Comparison of ENCODE assay signal across 11 cellular contexts in the genomic region with DNA sequence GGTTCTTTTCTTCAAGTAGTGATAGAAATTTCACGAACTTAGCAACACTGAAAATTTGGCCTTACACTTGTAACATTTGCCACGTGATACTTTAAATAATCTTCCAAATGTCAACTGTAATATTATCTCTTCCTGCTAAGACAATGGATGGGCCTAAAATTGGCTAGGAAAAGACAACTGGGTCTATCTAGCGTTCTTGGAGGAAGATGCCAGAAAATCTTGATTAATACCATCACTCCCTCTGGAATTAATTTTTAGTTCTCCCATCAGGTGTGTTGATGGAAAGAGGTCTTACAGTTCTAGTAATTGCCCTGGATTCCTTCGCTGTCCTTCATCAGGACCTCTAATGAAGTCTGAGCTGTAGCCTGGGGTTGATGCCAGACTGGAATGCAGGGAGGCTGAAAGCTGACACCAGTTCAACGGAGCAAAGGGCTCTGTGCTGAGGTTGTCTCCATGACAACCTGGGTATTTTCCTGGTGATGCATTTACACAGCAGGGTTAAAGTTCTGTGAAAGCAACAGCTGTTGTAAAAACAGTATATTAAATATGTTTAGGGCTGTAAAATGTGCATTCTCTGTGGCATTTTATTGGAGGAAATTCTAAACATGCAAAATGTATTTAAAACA.
A peak's percentile ranks its signal among the peaks of the same experiment; 100 is the strongest.
DNase-seq lines count a peak whose midpoint lies in the region; ATAC-seq, FAIRE-seq and TF ChIP-seq lines count a peak whose summit lies in the region.
"Had no signal": no experiment of that assay in that cellular context is flagged by ENCODE, and none has a peak within 500 bp of the region (broad histone marks: within the 10 kb centered on the region; RNA-seq: fewer than 3 reads in every experiment).

No MANE protein-coding gene starts in this region.

- no peaks in the 10 kb centered on the region for H3K9me3 ChIP-seq in pancreas
- H3K9me3 ChIP-seq in sigmoid colon: no peaks in the 10 kb centered on the region
- no peaks in the 10 kb centered on the region for H3K9me3 ChIP-seq in right atrium auricular region

- H3K79me2 ChIP-seq in GM23338 (replicated peaks; ENCODE audit: insufficient read depth): no peaks in the 10 kb centered on the region

- peak; percentile 100 for ATAC-seq in GM23338
- ATAC-seq in pancreas: peak; percentile 95 to 99 (median 98)
- ATAC-seq in HG02981 (IDR thresholded peaks at IDR 0.05; ENCODE audit: unreplicated experiment): no peak
- ATAC-seq: T-helper 17 cell had no signal

- 0 out of 2 replicates have a peak overlapping the region, but pooled peaks have one; percentile 8 for H3K4me2 ChIP-seq in GM23338

- H3K27me3 ChIP-seq in GM23338 (ENCODE audit: insufficient read depth) (no peaks in the 10 kb centered on the region), pancreas (no peaks in the 10 kb centered on the region), sigmoid colon (no peaks in the 10 kb centered on the region), right atrium auricular region (no peaks in the 10 kb centered on the region)

- TF ChIP-seq POLR2A in sigmoid colon (IDR thresholded peaks at IDR 0.05): no peak

- H3K9me2 ChIP-seq in GM23338 (ENCODE audit: insufficient read depth): no peaks in the 10 kb centered on the region

- H3F3A ChIP-seq in GM23338 (replicated peaks; ENCODE audit: low read depth): no peaks in the 10 kb centered on the region

- intact Hi-C loops in pancreas (cut with DNase I): no loop called here
- intact Hi-C loops in sigmoid colon (cut with DNase I): no loop called here

- H3K36me3 ChIP-seq in GM23338 (ENCODE audit: insufficient read depth) (no peaks in the 10 kb centered on the region), pancreas (no peaks in the 10 kb centered on the region), sigmoid colon (no peaks in the 10 kb centered on the region), right atrium auricular region (no peaks in the 10 kb centered on the region)

- no peaks in the 10 kb centered on the region for H3K27me3 Mint-ChIP-seq in GM23338 (ENCODE audit: insufficient read depth, low read depth, poor library complexity)

- no peak overlapping the region for H3K27ac Mint-ChIP-seq in GM23338
- H3K27ac Mint-ChIP-seq: T-helper 17 cell had no signal

- H3K27ac ChIP-seq in GM23338 (ENCODE audit: low read depth) (no peak overlapping the region), pancreas (peak overlapping the region in 3 of 4 donors; percentile 34 to 56 (median 48)), sigmoid colon (no peak overlapping the region), right atrium auricular region (no peak overlapping the region)
- H3K27ac ChIP-seq: HL-60 had no signal

- TF ChIP-seq EP300 in sigmoid colon (IDR thresholded peaks at IDR 0.05): no peak

- no peak for TF ChIP-seq CTCF in GM23338 (conservative IDR thresholded peaks at IDR 0.05; ENCODE audit: low read depth in 2 of 2)
- TF ChIP-seq CTCF in pancreas (IDR thresholded peaks at IDR 0.05): no peak
- no peak for TF ChIP-seq CTCF in sigmoid colon (IDR thresholded peaks at IDR 0.05)
- no peak for TF ChIP-seq CTCF in right atrium auricular region (IDR thresholded peaks at IDR 0.05)

- DNase-seq in GM23338 (ENCODE audit: low spot score): peak; percentile 95
- DNase-seq in NCI-H526 (lab: John Stamatoyannopoulos, UW): peak; percentile 82 to 89
- peak; percentile 97 for DNase-seq in fibroblast of gingiva (ENCODE audit: low read depth)
- peak in 5 of 6 donors; percentile 58 to 89 (median 76) for DNase-seq in pancreas
- DNase-seq in sigmoid colon: no peak
- DNase-seq in NCI-H187 (lab: John Stamatoyannopoulos, UW): no peak
- DNase-seq in right atrium auricular region (ENCODE audit: low spot score): no peak
- DNase-seq: T-helper 17 cell had no signal

- no peak for FAIRE-seq in pancreas (lab: Jason Lieb, UNC)

- no peaks in the 10 kb centered on the region for H3K36me3 Mint-ChIP-seq in GM23338 (ENCODE audit: low read depth)

- H3K4me3 Mint-ChIP-seq in GM23338: no peak overlapping the region
- H3K4me3 Mint-ChIP-seq: central memory CD8-positive, alpha-beta T cell; T-helper 17 cell had no signal

- no peaks in the 10 kb centered on the region for H3K9me3 Mint-ChIP-seq in GM23338

- H3K4me3 ChIP-seq in GM23338: no peak overlapping the region
- H3K4me3 ChIP-seq in pancreas: no peak overlapping the region
- H3K4me3 ChIP-seq in sigmoid colon: no peak overlapping the region
- H3K4me3 ChIP-seq in right atrium auricular region: no peak overlapping the region

- H2AFZ ChIP-seq in GM23338: no peak overlapping the region

- H3K4me1 ChIP-seq in GM23338 (ENCODE audit: insufficient read depth) (0 out of 2 replicates have a peak, but pooled peaks cover under 1% of the 10 kb centered on the region), pancreas (peaks cover 7 to 18% (median 12%) of the 10 kb centered on the region in 3 donors), sigmoid colon (no peaks in the 10 kb centered on the region), right atrium auricular region (no peaks in the 10 kb centered on the region)

- no peaks in the 10 kb centered on the region for H4K20me1 ChIP-seq in GM23338 (replicated peaks; ENCODE audit: insufficient read depth)

- 18 to 23% methylated on average over 5 of the region's 5 CpGs for WGBS in pancreas, 2 donors
- 17 to 38% methylated on average over 5 of the region's 5 CpGs for WGBS in sigmoid colon, 2 donors

- H3K4me1 Mint-ChIP-seq in GM23338: peaks cover 13% of the 10 kb centered on the region
- H3K4me1 Mint-ChIP-seq: central memory CD8-positive, alpha-beta T cell; T-helper 17 cell had no signal

TF ChIP-seq in GM23338, 12 proteins besides CTCF, POLR2A, EP300 and RAD21:
- TF ChIP-seq EZH2phosphoT487 (IDR thresholded peaks at IDR 0.05; ENCODE audit: unreplicated experiment): no peak
- TF ChIP-seq, protein P1, sequence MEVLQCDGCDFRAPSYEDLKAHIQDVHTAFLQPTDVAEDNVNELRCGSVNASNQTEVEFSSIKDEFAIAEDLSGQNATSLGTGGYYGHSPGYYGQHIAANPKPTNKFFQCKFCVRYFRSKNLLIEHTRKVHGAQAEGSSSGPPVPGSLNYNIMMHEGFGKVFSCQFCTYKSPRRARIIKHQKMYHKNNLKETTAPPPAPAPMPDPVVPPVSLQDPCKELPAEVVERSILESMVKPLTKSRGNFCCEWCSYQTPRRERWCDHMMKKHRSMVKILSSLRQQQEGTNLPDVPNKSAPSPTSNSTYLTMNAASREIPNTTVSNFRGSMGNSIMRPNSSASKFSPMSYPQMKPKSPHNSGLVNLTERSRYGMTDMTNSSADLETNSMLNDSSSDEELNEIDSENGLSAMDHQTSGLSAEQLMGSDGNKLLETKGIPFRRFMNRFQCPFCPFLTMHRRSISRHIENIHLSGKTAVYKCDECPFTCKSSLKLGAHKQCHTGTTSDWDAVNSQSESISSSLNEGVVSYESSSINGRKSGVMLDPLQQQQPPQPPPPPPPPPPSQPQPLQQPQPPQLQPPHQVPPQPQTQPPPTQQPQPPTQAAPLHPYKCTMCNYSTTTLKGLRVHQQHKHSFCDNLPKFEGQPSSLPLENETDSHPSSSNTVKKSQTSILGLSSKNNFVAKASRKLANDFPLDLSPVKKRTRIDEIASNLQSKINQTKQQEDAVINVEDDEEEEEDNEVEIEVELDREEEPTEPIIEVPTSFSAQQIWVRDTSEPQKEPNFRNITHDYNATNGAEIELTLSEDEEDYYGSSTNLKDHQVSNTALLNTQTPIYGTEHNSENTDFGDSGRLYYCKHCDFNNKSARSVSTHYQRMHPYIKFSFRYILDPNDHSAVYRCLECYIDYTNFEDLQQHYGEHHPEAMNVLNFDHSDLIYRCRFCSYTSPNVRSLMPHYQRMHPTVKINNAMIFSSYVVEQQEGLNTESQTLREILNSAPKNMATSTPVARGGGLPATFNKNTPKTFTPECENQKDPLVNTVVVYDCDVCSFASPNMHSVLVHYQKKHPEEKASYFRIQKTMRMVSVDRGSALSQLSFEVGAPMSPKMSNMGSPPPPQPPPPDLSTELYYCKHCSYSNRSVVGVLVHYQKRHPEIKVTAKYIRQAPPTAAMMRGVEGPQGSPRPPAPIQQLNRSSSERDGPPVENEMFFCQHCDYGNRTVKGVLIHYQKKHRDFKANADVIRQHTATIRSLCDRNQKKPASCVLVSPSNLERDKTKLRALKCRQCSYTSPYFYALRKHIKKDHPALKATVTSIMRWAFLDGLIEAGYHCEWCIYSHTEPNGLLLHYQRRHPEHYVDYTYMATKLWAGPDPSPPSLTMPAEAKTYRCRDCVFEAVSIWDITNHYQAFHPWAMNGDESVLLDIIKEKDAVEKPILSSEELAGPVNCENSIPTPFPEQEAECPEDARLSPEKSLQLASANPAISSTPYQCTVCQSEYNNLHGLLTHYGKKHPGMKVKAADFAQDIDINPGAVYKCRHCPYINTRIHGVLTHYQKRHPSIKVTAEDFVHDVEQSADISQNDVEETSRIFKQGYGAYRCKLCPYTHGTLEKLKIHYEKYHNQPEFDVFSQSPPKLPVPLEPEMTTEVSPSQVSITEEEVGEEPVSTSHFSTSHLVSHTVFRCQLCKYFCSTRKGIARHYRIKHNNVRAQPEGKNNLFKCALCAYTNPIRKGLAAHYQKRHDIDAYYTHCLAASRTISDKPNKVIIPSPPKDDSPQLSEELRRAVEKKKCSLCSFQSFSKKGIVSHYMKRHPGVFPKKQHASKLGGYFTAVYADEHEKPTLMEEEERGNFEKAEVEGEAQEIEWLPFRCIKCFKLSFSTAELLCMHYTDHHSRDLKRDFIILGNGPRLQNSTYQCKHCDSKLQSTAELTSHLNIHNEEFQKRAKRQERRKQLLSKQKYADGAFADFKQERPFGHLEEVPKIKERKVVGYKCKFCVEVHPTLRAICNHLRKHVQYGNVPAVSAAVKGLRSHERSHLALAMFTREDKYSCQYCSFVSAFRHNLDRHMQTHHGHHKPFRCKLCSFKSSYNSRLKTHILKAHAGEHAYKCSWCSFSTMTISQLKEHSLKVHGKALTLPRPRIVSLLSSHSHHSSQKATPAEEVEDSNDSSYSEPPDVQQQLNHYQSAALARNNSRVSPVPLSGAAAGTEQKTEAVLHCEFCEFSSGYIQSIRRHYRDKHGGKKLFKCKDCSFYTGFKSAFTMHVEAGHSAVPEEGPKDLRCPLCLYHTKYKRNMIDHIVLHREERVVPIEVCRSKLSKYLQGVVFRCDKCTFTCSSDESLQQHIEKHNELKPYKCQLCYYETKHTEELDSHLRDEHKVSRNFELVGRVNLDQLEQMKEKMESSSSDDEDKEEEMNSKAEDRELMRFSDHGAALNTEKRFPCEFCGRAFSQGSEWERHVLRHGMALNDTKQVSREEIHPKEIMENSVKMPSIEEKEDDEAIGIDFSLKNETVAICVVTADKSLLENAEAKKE (CRISPR knock-in tag; IDR thresholded peaks at IDR 0.05): peak; percentile 42; the same call in 1 of the 2 replicates

Comparison
In these comparisons a context has a peak if more than half of its experiments do, and no peak if none do; other contexts are left out.
1. DNase-seq: peak in GM23338 (single experiment), NCI-H526 (2 of 2), fibroblast of gingiva (single experiment) and pancreas (5 of 6); none in sigmoid colon (single experiment), NCI-H187 (0 of 2) and right atrium auricular region (single experiment).
2. H3K27ac ChIP-seq: peak in pancreas (3 of 4); none in GM23338 (single experiment), sigmoid colon (0 of 4) and right atrium auricular region (0 of 2).